Comparison of ENCODE assay signal across 1 cellular context in the genomic region with DNA sequence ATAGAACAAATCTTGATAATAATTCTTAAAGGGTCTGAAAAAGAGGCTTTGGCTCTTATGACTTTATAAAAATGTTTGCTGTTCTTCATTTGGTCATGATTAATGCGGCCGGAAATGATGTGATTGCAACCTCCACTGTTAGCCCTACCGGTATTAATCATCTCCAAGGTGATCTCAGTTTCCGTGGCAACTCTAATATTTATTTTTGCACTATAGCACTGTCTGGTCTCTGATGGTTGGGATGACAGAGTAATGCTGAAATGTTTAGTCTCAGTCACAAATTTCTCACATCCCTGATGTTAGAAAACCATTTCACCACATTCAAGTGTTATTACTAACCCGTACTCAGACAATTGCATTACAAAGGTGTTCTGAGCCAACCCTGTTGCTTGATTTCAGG.
TF ChIP-seq lines count a peak whose summit lies in the region.

No MANE protein-coding gene starts in this region.

TF ChIP-seq in IMR-90, 13 proteins besides CTCF, POLR2A, EP300 and RAD21:
- TF ChIP-seq CEBPB (IDR thresholded peaks at IDR 0.05; ENCODE audit: low read depth, low read length) (peak; percentile 81), SMC3 (IDR thresholded peaks at IDR 0.05; ENCODE audit: low read depth, low read length) (peak; percentile 18; the same call in 1 of the 2 replicates), RCOR1 (IDR thresholded peaks at IDR 0.05; ENCODE audit: insufficient replicate concordance, low read length) (no peak), FOS (IDR thresholded peaks at IDR 0.05; ENCODE audit: low read depth, low read length) (peak; percentile 60), NFE2L2 (IDR thresholded peaks at IDR 0.05; ENCODE audit: low read depth, low read length) (no peak), BHLHE40 (IDR thresholded peaks at IDR 0.05; ENCODE audit: low read depth, low read length) (no peak)
- TF ChIP-seq, protein P1, sequence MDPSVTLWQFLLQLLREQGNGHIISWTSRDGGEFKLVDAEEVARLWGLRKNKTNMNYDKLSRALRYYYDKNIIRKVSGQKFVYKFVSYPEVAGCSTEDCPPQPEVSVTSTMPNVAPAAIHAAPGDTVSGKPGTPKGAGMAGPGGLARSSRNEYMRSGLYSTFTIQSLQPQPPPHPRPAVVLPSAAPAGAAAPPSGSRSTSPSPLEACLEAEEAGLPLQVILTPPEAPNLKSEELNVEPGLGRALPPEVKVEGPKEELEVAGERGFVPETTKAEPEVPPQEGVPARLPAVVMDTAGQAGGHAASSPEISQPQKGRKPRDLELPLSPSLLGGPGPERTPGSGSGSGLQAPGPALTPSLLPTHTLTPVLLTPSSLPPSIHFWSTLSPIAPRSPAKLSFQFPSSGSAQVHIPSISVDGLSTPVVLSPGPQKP (IDR thresholded peaks at IDR 0.05; ENCODE audit: borderline replicate concordance, low read depth, low read length), result no peak; the same call in 1 of the 2 replicates
